2 cellular contexts compared by ENCODE assay signal in the genomic region with DNA sequence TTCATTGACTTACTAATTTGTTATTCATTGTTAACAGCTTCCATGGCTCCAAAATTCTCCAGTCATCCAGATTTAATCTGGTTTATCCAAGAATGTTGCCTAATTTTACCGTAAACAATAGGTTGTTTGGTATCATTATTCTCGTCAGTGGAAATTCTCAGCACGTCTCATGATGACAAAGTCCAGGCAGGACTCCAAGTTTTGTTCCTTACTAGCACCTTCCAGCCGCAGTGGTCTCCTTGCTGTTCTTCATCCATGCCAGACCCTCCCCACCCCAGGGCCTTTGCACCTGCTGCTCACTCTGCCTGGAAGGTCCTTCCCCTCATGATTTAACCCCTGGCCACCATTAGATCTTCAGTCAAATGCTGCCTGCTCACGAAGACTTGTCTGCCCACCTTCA.
TF ChIP-seq lines count a peak whose summit lies in the region.

No MANE protein-coding gene starts in this region.

TF ChIP-seq in HEK293, 187 proteins besides CTCF, POLR2A, EP300 and RAD21:
- TF ChIP-seq TCF7L2 (IDR thresholded peaks at IDR 0.05; ENCODE audit: borderline replicate concordance, low read depth, low read length) (no peak), ZNF623 (tag by site-specific recombination; IDR thresholded peaks at IDR 0.05) (peak; percentile 71), ZNF37A (tag by site-specific recombination; IDR thresholded peaks at IDR 0.05) (no peak)

TF ChIP-seq in GM12878, 131 proteins besides CTCF, POLR2A, EP300 and RAD21:
- TF ChIP-seq CHD4 (IDR thresholded peaks at IDR 0.05), result no peak
